Comparison of ENCODE assay signal across 8 cellular contexts in the genomic region with DNA sequence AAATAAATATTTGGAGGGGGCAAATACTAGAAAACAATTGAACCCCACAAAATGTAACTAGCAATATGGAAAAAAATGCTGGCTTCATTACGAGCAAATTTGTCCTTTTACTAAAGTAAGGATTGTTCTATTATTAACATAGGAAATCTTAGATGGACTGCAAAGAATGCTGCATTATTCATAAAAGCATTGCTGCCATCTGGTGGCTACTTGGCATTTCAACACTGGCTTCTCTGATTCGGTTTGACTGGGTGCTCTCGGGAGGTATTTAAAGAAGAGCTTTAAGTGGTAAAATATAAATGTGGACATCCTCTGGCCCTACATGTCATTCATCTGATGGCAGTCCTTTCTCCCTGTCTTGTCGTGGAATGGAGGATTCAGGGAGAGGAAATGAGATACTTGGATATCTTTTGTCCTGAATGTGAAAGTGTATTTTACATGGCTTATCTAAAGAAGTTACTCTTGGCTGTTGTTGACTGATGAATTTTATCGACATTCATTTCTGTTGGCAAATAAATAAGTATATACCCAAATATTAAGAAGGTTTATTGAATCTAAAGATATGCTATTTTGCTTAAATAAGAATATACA.
DNase-seq lines count a peak whose midpoint lies in the region; ATAC-seq and TF ChIP-seq lines count a peak whose summit lies in the region.

No MANE protein-coding gene starts in this region.

- DNase-seq in A172 (ENCODE audit: low spot score) = peak; percentile 77
- DNase-seq in NCI-H510A treated with DMSO at 0.1 percent for 48 hours (lab: John Stamatoyannopoulos, UW) = peak; percentile 79
- DNase-seq in activated CD4-positive, alpha-beta T cell treated with anti-CD3 and anti-CD28 coated beads, Interleukin-2, amount 50 U/mL, for 24 hours (ENCODE audit: low read depth in 1 of 2, low spot score in 1 of 2) = peak; percentile 21 to 67
- peak; percentile 59 for DNase-seq in ecto neural progenitor cell (ENCODE audit: low spot score)
- peak; percentile 69 for DNase-seq in mesenchymal stem cell
- DNase-seq in stimulated activated CD8-positive, alpha-beta memory T cell treated with anti-CD3 and anti-CD28 coated beads, Interleukin-4, amount 100 ng/mL, for 24 hours (ENCODE audit: low read depth) = peak; percentile 52

- H3K18ac ChIP-seq in mesenchymal stem cell (ENCODE audit: low read depth in 1 of 2, low read length in 2 of 2) = no peak overlapping the region

- no peaks in the 10 kb centered on the region for H3K9me3 ChIP-seq in mesenchymal stem cell (ENCODE audit: control insufficient read depth, low read length)

- H3K4me1 ChIP-seq in mesenchymal stem cell (ENCODE audit: control insufficient read depth, insufficient read depth, low read depth, low read length) = no peaks in the 10 kb centered on the region

- peak overlapping the region; percentile 84 for H3K9ac ChIP-seq in mesenchymal stem cell (ENCODE audit: low read length)

- no peak overlapping the region for H3K14ac ChIP-seq in mesenchymal stem cell (ENCODE audit: low read length in 2 of 2)

- H3K4me2 ChIP-seq in mesenchymal stem cell (ENCODE audit: low read length, poor library complexity, severe bottlenecking) = no peak overlapping the region

- WGBS in mesenchymal stem cell = 10% methylated on average over 3 of the region's 5 CpGs

- H3K79me1 ChIP-seq in mesenchymal stem cell (replicated peaks; ENCODE audit: low read length, poor library complexity, severe bottlenecking) = no peaks in the 10 kb centered on the region

- H2BK12ac ChIP-seq in mesenchymal stem cell (ENCODE audit: low read length in 2 of 2) = no peak overlapping the region

- H3K27me3 ChIP-seq in mesenchymal stem cell (ENCODE audit: control insufficient read depth in 1 of 2, insufficient read depth in 1 of 2, low read length in 2 of 2) = no peaks in the 10 kb centered on the region

- no peak overlapping the region for H2BK15ac ChIP-seq in mesenchymal stem cell (ENCODE audit: low read depth, poor library complexity, severe bottlenecking)

- H2AK5ac ChIP-seq in mesenchymal stem cell (ENCODE audit: low read length, severe bottlenecking) = no peak overlapping the region

- H2BK5ac ChIP-seq in mesenchymal stem cell (ENCODE audit: low read depth, low read length, poor library complexity, severe bottlenecking) = no peak overlapping the region

- H2BK120ac ChIP-seq in mesenchymal stem cell (ENCODE audit: low read depth, low read length) = no peak overlapping the region

- peak; percentile 52; the same call in 1 of the 2 replicates for TF ChIP-seq CTCF in GM12874 (IDR thresholded peaks at IDR 0.05; ENCODE audit: insufficient read depth, low read depth, low read length)

- no peak overlapping the region for H3K27ac ChIP-seq in mesenchymal stem cell (ENCODE audit: low read length, poor library complexity, severe bottlenecking)

- H4K8ac ChIP-seq in mesenchymal stem cell (ENCODE audit: low read length) = no peak overlapping the region

- peak; percentile 57 for ATAC-seq in HG03196 (IDR thresholded peaks at IDR 0.05; ENCODE audit: unreplicated experiment)

- no peak overlapping the region for H4K91ac ChIP-seq in mesenchymal stem cell (ENCODE audit: low read length)

- no peaks in the 10 kb centered on the region for H3K36me3 ChIP-seq in mesenchymal stem cell (ENCODE audit: control insufficient read depth in 1 of 2, insufficient read depth in 2 of 2, low read depth in 1 of 2, low read length in 2 of 2)

- no peak overlapping the region for H3K4ac ChIP-seq in mesenchymal stem cell (ENCODE audit: low read depth in 1 of 2, low read length in 2 of 2)

- H2AFZ ChIP-seq in mesenchymal stem cell (ENCODE audit: low read depth, low read length) = no peak overlapping the region

- no peak overlapping the region for H3K23ac ChIP-seq in mesenchymal stem cell (ENCODE audit: low read length in 2 of 2)

- peak overlapping the region in 1 of 2 experiments; percentile 58 for H3K4me3 ChIP-seq in mesenchymal stem cell (ENCODE audit: insufficient read depth in 1 of 2, low read depth in 1 of 2, low read length in 2 of 2)
